In genomic region chr19:44729516-44730033, GRCh38 we compare ENCODE assay signal across 1 cellular context.
TF ChIP-seq lines count a peak whose summit lies in the region.

No MANE protein-coding gene starts in this region.

TF ChIP-seq in A549, 52 proteins besides CTCF, POLR2A, EP300 and RAD21 (continued from another document):
- TF ChIP-seq ELK1 (IDR thresholded peaks at IDR 0.05; ENCODE audit: low read depth, low read length) = no peak
